ENCODE assay signal across 14 cellular contexts in the genomic region with DNA sequence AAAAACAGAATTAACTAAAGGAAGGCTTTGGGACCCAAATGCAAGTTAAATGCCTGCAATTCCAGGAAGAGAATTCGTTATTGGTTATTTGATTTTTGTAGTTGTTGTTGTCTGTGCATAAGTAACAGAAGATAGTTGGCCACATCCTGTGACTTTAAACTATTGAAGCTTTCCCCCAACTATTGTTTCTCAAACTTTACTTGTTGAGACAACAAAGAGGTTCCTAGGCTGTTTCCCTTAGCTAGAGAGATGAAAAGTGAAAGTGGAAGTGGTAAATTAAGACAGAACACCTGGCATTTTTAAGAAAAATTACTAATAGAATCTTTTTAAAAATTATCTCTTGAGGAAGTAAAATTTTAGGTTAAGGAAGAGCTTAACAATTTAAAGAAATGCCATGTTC.
DNase-seq lines count a peak whose midpoint lies in the region; ATAC-seq and TF ChIP-seq lines count a peak whose summit lies in the region.
"Had no signal": no experiment of that assay in that cellular context is flagged by ENCODE, and none has a peak within 500 bp of the region (broad histone marks: within the 10 kb centered on the region; RNA-seq: fewer than 3 reads in every experiment).

No MANE protein-coding gene starts in this region.

- no peak overlapping the region for H3K4me3 ChIP-seq in GM12865 (ENCODE audit: low read depth, low read length)

- TF ChIP-seq CTCF in GM12865 (IDR thresholded peaks at IDR 0.05; ENCODE audit: insufficient read depth, low read depth, low read length, missing control alignments) = no peak

- ATAC-seq in GM19397 (IDR thresholded peaks at IDR 0.05; ENCODE audit: unreplicated experiment) (peak; percentile 87), HG02759 (IDR thresholded peaks at IDR 0.05; ENCODE audit: unreplicated experiment) (peak; percentile 94), HG03378 (IDR thresholded peaks at IDR 0.05; ENCODE audit: unreplicated experiment) (peak; percentile 86)
- ATAC-seq: activated CD4-positive, CD25-positive, alpha-beta regulatory T cell treated with anti-CD3 and anti-CD28 coated beads, Interleukin-2, amount 50 U/mL, for 24 hours; SK-N-SH treated with all-trans-retinoic acid at 6 μM for 48 hours had no signal

- in situ Hi-C loops in ACHN (cut with HindIII; ENCODE audit: low pct_ligation_motif_present, low pct_unique_long_range_greater_than_20kb, low sequenced_read_pairs) = no loop called here

- DNase-seq in GM12865 (ENCODE audit: low read depth) = peak; percentile 44
- DNase-seq in effector CD8-positive, alpha-beta T cell (lab: John Stamatoyannopoulos, UW) = no peak
- no peak for DNase-seq in NCI-H345 (lab: John Stamatoyannopoulos, UW)
- no peak for DNase-seq in ACHN
- DNase-seq in C1 segment of cervical spinal cord (lab: John Stamatoyannopoulos, UW) = no peak
- DNase-seq: activated effector memory CD4-positive, alpha-beta T cell treated with anti-CD3 and anti-CD28 coated beads, Interleukin-2, amount 50 U/mL, for 16 hours; GF-D8; NCI-H510A treated with DMSO at 0.1 percent for 48 hours; stimulated activated CD4-positive, alpha-beta T cell treated with anti-CD3 and anti-CD28 coated beads, Interleukin-1b, Interleukin-23, amount 100 ng/mL, for 48 hours had no signal
